ENCODE assay signal across 16 cellular contexts in genomic region chr5:142141463-142141862, GRCh38. TPM values are rescaled to one million over a fixed set of nuclear protein-coding genes. Genes with fewer than 3 reads are reported as not detected.
DNase-seq lines count a peak whose midpoint lies in the region; TF ChIP-seq lines count a peak whose summit lies in the region.
"Had no signal": no experiment of that assay in that cellular context is flagged by ENCODE, and none has a peak within 500 bp of the region (broad histone marks: within the 10 kb centered on the region; RNA-seq: fewer than 3 reads in every experiment).

No MANE protein-coding gene starts in this region.

- no peak overlapping the region for H3K27ac ChIP-seq in GM23248
- H3K27ac ChIP-seq: gastrocnemius medialis, vagina had no signal

- H3K4me3 ChIP-seq in BE2C (ENCODE audit: low read depth, low read length) (no peak overlapping the region), GM06990 (replicated peaks; ENCODE audit: low read depth, low read length) (no peak overlapping the region), NB4 (ENCODE audit: low read depth, low read length) (no peak overlapping the region), GM23248 (no peak overlapping the region)
- H3K4me3 ChIP-seq: gastrocnemius medialis, vagina had no signal

- peaks cover 59% of the 10 kb centered on the region for H3K36me3 ChIP-seq in BE2C
- H3K36me3 ChIP-seq in GM06990 (ENCODE audit: control insufficient read depth, insufficient read depth, low read length), result no peaks in the 10 kb centered on the region
- peaks cover 51% of the 10 kb centered on the region for H3K36me3 ChIP-seq in GM23248 (ENCODE audit: low read depth)

- H3K36me3 Mint-ChIP-seq in osteocyte (ENCODE audit: unreplicated experiment), result peaks cover 23% of the 10 kb centered on the region

- H3K9me3 ChIP-seq in BE2C, result no peaks in the 10 kb centered on the region
- no peaks in the 10 kb centered on the region for H3K9me3 ChIP-seq in GM23248 (ENCODE audit: low read depth)
- H3K9me3 ChIP-seq: gastrocnemius medialis, vagina had no signal

- H3K79me2 ChIP-seq in GM23248 (ENCODE audit: insufficient read depth), result peaks cover 20% of the 10 kb centered on the region; the same call in 1 of the 2 replicates

- peaks cover 15% of the 10 kb centered on the region; the same call in 1 of the 2 replicates for H3F3A ChIP-seq in GM23248 (ENCODE audit: insufficient read depth)

- in situ Hi-C loops in GM23248 (cut with MboI), result loop anchor here (25.0 kb wide), 1 partner anchor 454 kb away; the partner anchor contains the start of gene ARAP3

- no peaks in the 10 kb centered on the region for H4K20me1 ChIP-seq in GM23248 (ENCODE audit: insufficient read depth)

- no peaks in the 10 kb centered on the region for H3K4me1 ChIP-seq in BE2C
- H3K4me1 ChIP-seq in GM23248 (ENCODE audit: insufficient read depth), result no peaks in the 10 kb centered on the region
- H3K4me1 ChIP-seq: gastrocnemius medialis, vagina had no signal

- no peak overlapping the region for H2AFZ ChIP-seq in GM23248

- no peak overlapping the region for H3K27ac Mint-ChIP-seq in osteocyte (ENCODE audit: unreplicated experiment)
- H3K27ac Mint-ChIP-seq: activated CD4-positive, alpha-beta memory T cell treated with anti-CD3 and anti-CD28 coated beads, Interleukin-2, amount 10 ng/mL, durations not matched to agents 7 days and 5 days had no signal

- TF ChIP-seq CTCF in BE2C (IDR thresholded peaks at IDR 0.05; ENCODE audit: low read depth, low read length), result peak; percentile 46
- TF ChIP-seq CTCF in GM06990 (IDR thresholded peaks at IDR 0.05; ENCODE audit: insufficient read depth, low read length, poor library complexity, severe bottlenecking), result peak; percentile 9
- no peak for TF ChIP-seq CTCF in NB4 (IDR thresholded peaks at IDR 0.05; ENCODE audit: low read depth, low read length)
- TF ChIP-seq CTCF in osteocyte (IDR thresholded peaks at IDR 0.05), result no peak

- H3K4me3 Mint-ChIP-seq in osteocyte (ENCODE audit: unreplicated experiment), result no peak overlapping the region
- H3K4me3 Mint-ChIP-seq: activated CD4-positive, alpha-beta memory T cell treated with anti-CD3 and anti-CD28 coated beads, Interleukin-2, amount 10 ng/mL, durations not matched to agents 7 days and 5 days had no signal

- H3K27me3 ChIP-seq in BE2C (no peaks in the 10 kb centered on the region), GM06990 (replicated peaks; ENCODE audit: control insufficient read depth, insufficient read depth, low read length) (no peaks in the 10 kb centered on the region), GM23248 (replicated peaks; ENCODE audit: insufficient read depth) (no peaks in the 10 kb centered on the region)
- H3K27me3 ChIP-seq: gastrocnemius medialis, vagina had no signal

- no peaks in the 10 kb centered on the region for H3K4me1 Mint-ChIP-seq in osteocyte (ENCODE audit: unreplicated experiment)
- H3K4me1 Mint-ChIP-seq: activated CD4-positive, alpha-beta memory T cell treated with anti-CD3 and anti-CD28 coated beads, Interleukin-2, amount 10 ng/mL, durations not matched to agents 7 days and 5 days had no signal

- H3K27me3 Mint-ChIP-seq in osteocyte (ENCODE audit: unreplicated experiment), result no peaks in the 10 kb centered on the region
- H3K27me3 Mint-ChIP-seq: activated CD4-positive, alpha-beta memory T cell treated with anti-CD3 and anti-CD28 coated beads, Interleukin-2, amount 10 ng/mL, durations not matched to agents 7 days and 5 days had no signal

- no peak overlapping the region for H3K4me2 ChIP-seq in GM23248 (ENCODE audit: unreplicated experiment)

- no peaks in the 10 kb centered on the region for H3K9me3 Mint-ChIP-seq in osteocyte (ENCODE audit: unreplicated experiment)
- H3K9me3 Mint-ChIP-seq: activated CD4-positive, alpha-beta memory T cell treated with anti-CD3 and anti-CD28 coated beads, Interleukin-2, amount 10 ng/mL, durations not matched to agents 7 days and 5 days had no signal

- no peak overlapping the region for H3K9ac ChIP-seq in GM23248

- DNase-seq in BE2C (no peak), GM06990 (ENCODE audit: extremely low read depth, insufficient read length) (no peak), NB4 (ENCODE audit: low read depth) (peak; percentile 38), dermis blood vessel endothelial cell (peak; percentile 23), GM23248 (no peak), osteocyte (ENCODE audit: extremely low spot score, unreplicated experiment) (no peak), T-helper 1 cell (no peak)
- DNase-seq: activated CD4-positive, alpha-beta memory T cell treated with anti-CD3 and anti-CD28 coated beads, Interleukin-2, amount 10 ng/mL, durations not matched to agents 7 days and 5 days; activated gamma-delta T cell; gastrocnemius medialis; MV-4-11; NCI-H226; nucleus accumbens; RPMI8226; stimulated activated naive CD4-positive, alpha-beta T cell treated with Interleukin-2 at 50 U/mL for 16 hours had no signal

- no peak for TF ChIP-seq POLR2A in NB4 (IDR thresholded peaks at IDR 0.05; ENCODE audit: extremely low read depth, insufficient read length)

- no peaks in the 10 kb centered on the region for H3K9me2 ChIP-seq in GM23248 (ENCODE audit: insufficient read depth)

RNA-seq across cellular contexts. Expression of gene NDFIP1, which starts 32.9 kb away (rescaled TPM):
- 155 TPM for polyA plus RNA-seq in BE2C (2012; ENCODE audit: insufficient read depth, insufficient read length, low read depth)
- total RNA-seq in dermis blood vessel endothelial cell (57.7 and 72.1 TPM in 2 replicates), osteocyte (62.7 and 70.0 TPM in 2 replicates)
- 55.2 and 57.5 TPM in 2 replicates for total RNA-seq in GM23248 (2014; rRNA removed; shearing (Covaris generic))
- 75.3 and 76.4 TPM in 2 replicates for polyA plus RNA-seq in GM23248 (2016; fragmentation: Nextera tagmentation; extraction: Ambion mirVana)

Comparison
In these comparisons a context has a peak if more than half of its experiments do, and no peak if none do; other contexts are left out.
1. DNase-seq: peak in NB4 (single experiment) and dermis blood vessel endothelial cell (single experiment); none in BE2C (single experiment), GM06990 (single experiment), GM23248 (single experiment), osteocyte (single experiment) and T-helper 1 cell (0 of 5).
2. CTCF ChIP-seq: peak in BE2C (single experiment) and GM06990 (single experiment); none in NB4 (single experiment) and osteocyte (single experiment).